In genomic region chr1:219927956-219928790, GRCh38 we compare ENCODE assay signal across 9 cellular contexts. TPM values are rescaled to one million over a fixed set of nuclear protein-coding genes. Genes with fewer than 3 reads are reported as not detected.
DNase-seq lines count a peak whose midpoint lies in the region; ATAC-seq, FAIRE-seq and TF ChIP-seq lines count a peak whose summit lies in the region.
"Had no signal": no experiment of that assay in that cellular context is flagged by ENCODE, and none has a peak within 500 bp of the region (broad histone marks: within the 10 kb centered on the region; RNA-seq: fewer than 3 reads in every experiment).

Gene SLC30A10, minus strand, starts transcription at chr1:219928557. Its CDS starts 117 bp downstream, at chr1:219928440.

- BruUV-seq in K562 (replicated peaks; lab: Mats Ljungman, UMichigan) = no TSS peak

- H3K9me1 ChIP-seq in K562 (ENCODE audit: control insufficient read depth, insufficient read depth, low read length) = peaks cover 2% of the 10 kb centered on the region

- no peaks in the 10 kb centered on the region for H4K20me1 ChIP-seq in K562 (replicated peaks; ENCODE audit: control insufficient read depth, insufficient read depth, low read length)

- H3K4me2 ChIP-seq in K562 (ENCODE audit: insufficient read depth, low read length) = peak within 1 kb of the TSS; percentile 86

- TF ChIP-seq CTCF in K562 (IDR thresholded peaks at IDR 0.05 in 2 of 3, conservative IDR thresholded peaks at IDR 0.05 in 1 of 3; ENCODE audit: insufficient read depth in 2 of 3, low read depth in 1 of 3, low read length in 3 of 3) = peak; percentile 36 to 37 (median 36); a peak in 4 of 6 replicates

- no peaks in the 10 kb centered on the region for H3K9me3 ChIP-seq in K562 (replicated peaks; ENCODE audit: control insufficient read depth, insufficient read depth, low read depth, low read length)
- no peaks in the 10 kb centered on the region for H3K9me3 ChIP-seq in small intestine (ENCODE audit: control insufficient read depth, low read depth)

- TF ChIP-seq EP300 in K562 (IDR thresholded peaks at IDR 0.05; ENCODE audit: low read length) = no peak

- H3K79me2 ChIP-seq in K562 (ENCODE audit: control insufficient read depth, insufficient read depth, low read length) = peaks cover 43% of the 10 kb centered on the region

- FAIRE-seq in K562 (lab: Jason Lieb, UNC) (peak; percentile 63), small intestine (lab: Jason Lieb, UNC) (no peak)
- FAIRE-seq: GM18507 had no signal

- peak; percentile 63 for ATAC-seq in GM18502 (IDR thresholded peaks at IDR 0.05; ENCODE audit: poor library complexity, unreplicated experiment)
- ATAC-seq in K562 = peak; percentile 88
- ATAC-seq in GM21717 (IDR thresholded peaks at IDR 0.05; ENCODE audit: unreplicated experiment) = no peak

- in situ Hi-C loops in K562 (cut with MboI) = no loop called here

- peak in 1 of 2 experiments; percentile 38; a peak in 2 of 4 replicates for TF ChIP-seq RAD21 in K562 (CRISPR knock-in tag; conservative IDR thresholded peaks at IDR 0.05 in 1 of 2, IDR thresholded peaks at IDR 0.05 in 1 of 2)

- peak; percentile 54; the same call in 1 of the 2 replicates for TF ChIP-seq POLR2A in K562 (conservative IDR thresholded peaks at IDR 0.05)

- peak within 1 kb of the TSS; percentile 88 for H2AFZ ChIP-seq in K562 (ENCODE audit: low read depth, low read length)

- intact Hi-C loops in K562 (cut with micrococcal nuclease) = loop anchor here (2.0 to 5.0 kb wide), 3 partner anchors 21 to 164 kb away; partner anchors contain the start of gene IARS2

- CTCF ChIA-PET in K562 (lab: Yijun Ruan, JAX; ENCODE audit: low intra/inter-chr PET ratio) = no interaction called here

- H3K27ac ChIP-seq in K562 (ENCODE audit: extremely low read depth, low read depth, low read length) = peak within 1 kb of the TSS; percentile 57
- H3K27ac ChIP-seq in small intestine (ENCODE audit: low read depth in 1 of 2, low read length in 1 of 2) = peak within 1 kb of the TSS; percentile 74 to 92

- H3K9ac ChIP-seq in K562 (ENCODE audit: insufficient read depth in 1 of 2, low read depth in 2 of 2, low read length in 2 of 2) = peak within 1 kb of the TSS; percentile 79 to 89

- POLR2A ChIA-PET in K562 (lab: Yijun Ruan, JAX) = interaction anchor here (0.9 to 2.6 kb wide), 3 partner anchors 10 to 114 kb away, joined by 3 to 8 read pairs (median 5); no protein-coding TSS in a partner anchor

- H3K4me3 ChIP-seq in K562 (peak within 1 kb of the TSS; percentile 66), small intestine (ENCODE audit: low read depth in 1 of 2, low read length in 2 of 2) (peak within 1 kb of the TSS; percentile 17 to 82)

- DNase-seq in 8988T (peak; percentile 11), NCI-H1092 treated with DMSO at 0.1 percent for 48 hours (lab: John Stamatoyannopoulos, UW) (peak; percentile 58), K562 (ENCODE audit: extremely low read depth in 1 of 4, low spot score in 3 of 4) (peak; percentile 82 to 90 (median 87)), iris pigment epithelial cell (ENCODE audit: low read depth) (peak; percentile 3), small intestine (peak; percentile 88), HPDE6-E6E7 (ENCODE audit: extremely low spot score) (no peak)

- H3K4me1 ChIP-seq in K562 (replicated peaks in 1 of 2; ENCODE audit: control insufficient read depth in 2 of 2, insufficient read depth in 2 of 2, low read length in 2 of 2) = peaks cover 25 to 26% of the 10 kb centered on the region in 2 experiments; a peak in 4 of 5 replicates
- H3K4me1 ChIP-seq in small intestine (ENCODE audit: control insufficient read depth in 2 of 2, insufficient read depth in 1 of 2, low read depth in 1 of 2, low read length in 1 of 2) = no peaks in the 10 kb centered on the region

- no peaks in the 10 kb centered on the region for H3K27me3 ChIP-seq in K562 (ENCODE audit: control insufficient read depth in 2 of 2, insufficient read depth in 2 of 2, low read length in 2 of 2)
- H3K27me3 ChIP-seq in small intestine (ENCODE audit: control insufficient read depth in 2 of 2, insufficient read depth in 2 of 2, low read length in 2 of 2) = peaks cover 0 to 7% of the 10 kb centered on the region in 2 donors

- peaks cover 20% of the 10 kb centered on the region for H3K36me3 ChIP-seq in K562 (ENCODE audit: control insufficient read depth, insufficient read depth, low read length)
- H3K36me3 ChIP-seq in small intestine (ENCODE audit: control insufficient read depth in 2 of 2, insufficient read depth in 2 of 2, low read length in 2 of 2) = no peaks in the 10 kb centered on the region

- 20% methylated on average over 80 of the region's 91 CpGs for WGBS in K562 (ENCODE audit: insufficient coverage, low coverage, missing lambda C conversion rate)
- WGBS in small intestine, 3 donors = 1 to 2% (median 2%) methylated on average over 64 to 91 of the region's 91 CpGs

TF ChIP-seq in K562, 482 proteins besides CTCF, POLR2A, EP300 and RAD21 (continues in another document):
- TF ChIP-seq STAT5B (CRISPR knock-in tag; IDR thresholded peaks at IDR 0.05) (no peak), SP2 (IDR thresholded peaks at IDR 0.05; ENCODE audit: extremely low read depth, low read depth, low read length, poor library complexity, severe bottlenecking) (no peak), MYC (IDR thresholded peaks at IDR 0.05; ENCODE audit: low read depth, low read length) (peak; percentile 22), MYC (CRISPR knock-in tag; IDR thresholded peaks at IDR 0.05; ENCODE audit: borderline replicate concordance, low read depth) (no peak), ZBED1 (IDR thresholded peaks at IDR 0.05) (no peak), CCNT2 (IDR thresholded peaks at IDR 0.05; ENCODE audit: borderline replicate concordance, extremely low read depth, insufficient read length, low read depth, low read length) (peak; percentile 47), TEAD4 (IDR thresholded peaks at IDR 0.05; ENCODE audit: low read length) (no peak), TEAD4 (CRISPR knock-in tag; IDR thresholded peaks at IDR 0.05; ENCODE audit: borderline replicate concordance) (no peak), PHF8 (IDR thresholded peaks at IDR 0.05; ENCODE audit: borderline replicate concordance, low read length) (peak; percentile 49; the same call in 1 of the 2 replicates), HNRNPL (IDR thresholded peaks at IDR 0.05; ENCODE audit: low read depth, low read length) (no peak), RCOR1 (IDR thresholded peaks at IDR 0.05; ENCODE audit: borderline replicate concordance in 1 of 2, low read depth in 2 of 2, low read length in 2 of 2) (peak in 1 of 2 experiments; percentile 45; a peak in 1 of 4 replicates), MAFG (tag; conservative IDR thresholded peaks at IDR 0.05) (no peak), VEZF1 (CRISPR knock-in tag; IDR thresholded peaks at IDR 0.05) (peak; percentile 65), L3MBTL2 (IDR thresholded peaks at IDR 0.05) (peak; percentile 71), MEIS2 (IDR thresholded peaks at IDR 0.05; ENCODE audit: partially characterized antibody) (peak; percentile 59), RB1 (IDR thresholded peaks at IDR 0.05; ENCODE audit: low read depth) (peak; percentile 48; the same call in 1 of the 2 replicates), CXXC5 (CRISPR knock-in tag; IDR thresholded peaks at IDR 0.05) (peak; percentile 61), HDAC6 (IDR thresholded peaks at IDR 0.05; ENCODE audit: low read depth, low read length) (no peak), KLF10 (CRISPR knock-in tag; IDR thresholded peaks at IDR 0.05) (no peak), ZNF449 (CRISPR knock-in tag; IDR thresholded peaks at IDR 0.05) (no peak)

RNA-seq across cellular contexts. Expression of gene SLC30A10, which starts in this region (rescaled TPM):
- 24.4 and 39.4 TPM in 2 replicates for total RNA-seq in K562 (2011; cell fraction: chromatin; rRNA removed; ENCODE audit: low replicate concordance)
- total RNA-seq in K562 (2011; cell fraction: nucleolus; rRNA removed) = 18.3 and 27.1 TPM in 2 replicates
- 29.8 and 32.1 TPM in 2 replicates for total RNA-seq in K562 (2011; cell fraction: nucleoplasm; rRNA removed)
- total RNA-seq in K562 (2014; rRNA removed) = 5.9 and 7.4 TPM in 2 replicates
- 7.1 and 8.1 TPM in 2 replicates for total RNA-seq in K562 (2014; rRNA removed; fragmentation: Illumina TruSeq; extraction: Trizol)
- total RNA-seq in K562 (2015; rRNA removed; fragmentation: Illumina TruSeq; extraction: Trizol) = 3.5 and 3.9 TPM in 2 replicates
- 8.8 and 9.4 TPM in 2 replicates for total RNA-seq in K562 (2021)
- 8.9 and 11.3 TPM in 2 replicates for polyA plus RNA-seq in K562 (2011; rRNA removed)
- polyA plus RNA-seq in K562 (2011; cell fraction: cytosol; rRNA removed) = 4.9 and 8.9 TPM in 2 replicates
- 18.4 and 35.5 TPM in 2 replicates for polyA plus RNA-seq in K562 (2011; cell fraction: nucleus; rRNA removed)
- 3.2 and 5.9 TPM in 2 replicates for polyA plus RNA-seq in K562 (2012)
- polyA plus RNA-seq in K562 (2014; fragmentation: Illumina TruSeq; extraction: Trizol) = 8.0 and 8.4 TPM in 2 replicates
- 1 to 10 TPM; 2.6 to 3.8 TPM for polyA plus RNA-seq in K562 (2014; fragmentation: Nextera tagmentation; extraction: Ambion mirVana)
- 9.5 and 10.5 TPM in 2 replicates for polyA plus RNA-seq in K562 (2014; rRNA removed)
- polyA minus RNA-seq in K562 (2011; rRNA and poly(A)+ RNA removed) = 6.9 and 7.9 TPM in 2 replicates
- polyA minus RNA-seq in K562 (2011; cell fraction: cytosol; rRNA and poly(A)+ RNA removed) = 3.4 and 5.9 TPM in 2 replicates
- polyA minus RNA-seq in K562 (2011; cell fraction: nucleus; rRNA and poly(A)+ RNA removed) = 6.9 and 9.4 TPM in 2 replicates
- 1 to 10 TPM; 4.7 to 7.6 (median 6.5) TPM for polyA plus RNA-seq in small intestine
